Comparison of ENCODE assay signal across 12 cellular contexts in the genomic region with DNA sequence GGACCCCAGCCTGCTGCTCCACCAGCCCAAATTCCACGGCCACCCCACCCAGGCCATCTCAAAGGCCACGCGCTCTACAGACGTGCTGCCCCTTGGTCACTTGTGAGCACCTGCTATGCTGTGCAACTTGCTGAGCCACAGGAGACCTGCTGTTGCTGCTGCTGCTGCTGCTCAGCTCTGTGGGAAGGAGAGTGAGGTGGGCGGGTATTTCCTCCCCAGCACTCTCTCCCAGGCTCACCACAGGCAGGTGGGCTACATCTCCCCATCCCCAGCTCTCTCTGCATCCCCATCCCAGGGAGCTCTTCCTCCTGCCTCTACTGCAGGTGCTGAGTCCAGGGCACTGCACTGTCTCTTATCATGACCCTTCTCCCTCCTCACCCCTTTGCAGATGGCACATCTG.
"Had no signal": no experiment of that assay in that cellular context is flagged by ENCODE, and none has a peak within 500 bp of the region (broad histone marks: within the 10 kb centered on the region; RNA-seq: fewer than 3 reads in every experiment).

No MANE protein-coding gene starts in this region.

- H3K36me3 Mint-ChIP-seq: memory B cell, natural killer cell had no signal

- H3K4me1 Mint-ChIP-seq: memory B cell; stimulated activated naive B cell treated with anti-CD40 and anti-IgM and Interleukin-4, amounts not matched to agents 10 μg/mL and 1 μg/mL and 100 μg/mL, for 72 hours had no signal

- H3K9me3 Mint-ChIP-seq: activated CD4-positive, alpha-beta memory T cell treated with anti-CD3 and anti-CD28 coated beads, Interleukin-2, amount 10 ng/mL, durations not matched to agents 7 days and 5 days; natural killer cell had no signal

- H3K27ac ChIP-seq: adrenal gland, hepatocyte, left ventricle myocardium inferior, thyroid gland had no signal

- H3K27me3 ChIP-seq: hepatocyte, thyroid gland had no signal

- ATAC-seq: esophagus mucosa; mucosa of descending colon; natural killer cell; stimulated activated naive B cell treated with anti-CD40 and anti-IgM and Interleukin-4, amounts not matched to agents 10 μg/mL and 1 μg/mL and 100 μg/mL, for 72 hours had no signal

- H3K4me3 Mint-ChIP-seq: activated CD4-positive, alpha-beta memory T cell treated with anti-CD3 and anti-CD28 coated beads, Interleukin-2, amount 10 ng/mL, durations not matched to agents 7 days and 5 days; memory B cell; natural killer cell; stimulated activated naive B cell treated with anti-CD40 and anti-IgM and Interleukin-4, amounts not matched to agents 10 μg/mL and 1 μg/mL and 100 μg/mL, for 72 hours had no signal

- H2AFZ ChIP-seq: hepatocyte had no signal

- H3K27ac Mint-ChIP-seq: activated CD4-positive, alpha-beta memory T cell treated with anti-CD3 and anti-CD28 coated beads, Interleukin-2, amount 10 ng/mL, durations not matched to agents 7 days and 5 days; memory B cell; stimulated activated naive B cell treated with anti-CD40 and anti-IgM and Interleukin-4, amounts not matched to agents 10 μg/mL and 1 μg/mL and 100 μg/mL, for 72 hours had no signal

- H3K9me3 ChIP-seq: adrenal gland, left ventricle myocardium inferior, mucosa of descending colon, thyroid gland had no signal

- H3K4me2 ChIP-seq: hepatocyte had no signal

- DNase-seq: activated CD4-positive, alpha-beta memory T cell treated with anti-CD3 and anti-CD28 coated beads, Interleukin-2, amount 10 ng/mL, durations not matched to agents 7 days and 5 days; activated CD4-positive, alpha-beta T cell treated with anti-CD3 and anti-CD28 coated beads for 1 hour; adrenal gland; left ventricle myocardium inferior; mucosa of descending colon; natural killer cell; occipital lobe; stimulated activated naive B cell treated with anti-CD40 and anti-IgM and Interleukin-4, amounts not matched to agents 10 μg/mL and 1 μg/mL and 100 μg/mL, for 72 hours; thyroid gland had no signal

- H3K36me3 ChIP-seq: adrenal gland, left ventricle myocardium inferior, thyroid gland had no signal

- H3K4me3 ChIP-seq: adrenal gland, hepatocyte, left ventricle myocardium inferior, mucosa of descending colon, thyroid gland had no signal

- H3K27me3 Mint-ChIP-seq: activated CD4-positive, alpha-beta memory T cell treated with anti-CD3 and anti-CD28 coated beads, Interleukin-2, amount 10 ng/mL, durations not matched to agents 7 days and 5 days; memory B cell had no signal

- H3K4me1 ChIP-seq: adrenal gland, left ventricle myocardium inferior, thyroid gland had no signal

- H3K79me2 ChIP-seq: hepatocyte had no signal
